In the genomic region with DNA sequence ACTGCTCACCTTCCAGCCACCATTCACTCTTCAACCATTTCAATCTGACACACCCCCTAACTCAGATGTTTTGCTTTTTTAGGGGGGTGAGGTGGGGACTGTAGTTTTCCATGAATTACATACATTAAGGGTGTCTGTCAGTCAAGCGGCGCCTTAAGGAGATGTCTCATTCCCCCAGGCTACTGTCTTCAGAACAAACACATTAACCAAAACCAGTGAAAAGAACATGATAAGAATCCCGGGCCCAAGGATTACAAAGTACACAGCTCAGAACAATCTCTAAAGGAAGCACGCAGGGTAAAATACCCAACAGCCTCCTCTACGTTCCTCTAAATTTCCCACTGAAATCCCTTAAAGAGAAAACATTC, we compare ENCODE assay signal across 8 cellular contexts.
DNase-seq lines count a peak whose midpoint lies in the region; ATAC-seq and TF ChIP-seq lines count a peak whose summit lies in the region.

No MANE protein-coding gene starts in this region.

- WGBS in esophagus, 2 donors, result 7 to 10% methylated on average over 5 of the region's 5 CpGs

- peak overlapping the region; percentile 95 for H3K4me2 ChIP-seq in osteoblast (ENCODE audit: insufficient read depth, low read length)

- DNase-seq in Panc1 (ENCODE audit: low read depth, low spot score) (no peak), osteoblast (ENCODE audit: insufficient read length, low spot score, missing footprints) (peak; percentile 42), NCI-H510A (lab: John Stamatoyannopoulos, UW) (no peak), DMS153 (lab: John Stamatoyannopoulos, UW) (no peak), T1000 (lab: John Stamatoyannopoulos, UW) (no peak)

- H3K27me3 ChIP-seq in Panc1 (ENCODE audit: control insufficient read depth, insufficient read depth, low read length), result no peaks in the 10 kb centered on the region
- no peaks in the 10 kb centered on the region for H3K27me3 ChIP-seq in esophagus (ENCODE audit: control insufficient read depth in 1 of 2, insufficient read depth in 2 of 2, low read length in 2 of 2)
- no peaks in the 10 kb centered on the region for H3K27me3 ChIP-seq in osteoblast (ENCODE audit: insufficient read depth, low read length)

- H2AFZ ChIP-seq in osteoblast (ENCODE audit: low read length), result peak overlapping the region; percentile 92

- peaks cover 7% of the 10 kb centered on the region; the same call in 1 of the 2 replicates for H3K4me1 ChIP-seq in Panc1 (ENCODE audit: control insufficient read depth, insufficient read depth, low read length)
- H3K4me1 ChIP-seq in esophagus (ENCODE audit: control insufficient read depth in 2 of 2, insufficient read depth in 2 of 2, low read length in 1 of 2), result no peaks in the 10 kb centered on the region
- peaks cover 27% of the 10 kb centered on the region for H3K4me1 ChIP-seq in osteoblast (ENCODE audit: insufficient read depth, low read length)

- CTCF ChIA-PET in Panc1 (lab: Charles Lee), result interaction anchor here (0.9 to 1.5 kb wide), 2 partner anchors 267 to 273 kb away, joined by 4 to 5 read pairs; no protein-coding TSS in a partner anchor

- peak overlapping the region; percentile 90 for H3K27ac ChIP-seq in Panc1 (ENCODE audit: low read length)
- H3K27ac ChIP-seq in esophagus (ENCODE audit: low read depth in 2 of 2, low read length in 1 of 2), result peak overlapping the region; percentile 95 to 97
- peak overlapping the region; percentile 81 for H3K27ac ChIP-seq in osteoblast (ENCODE audit: low read depth, low read length)

- TF ChIP-seq CTCF in Panc1 (IDR thresholded peaks at IDR 0.05), result no peak
- no peak for TF ChIP-seq CTCF in osteoblast (IDR thresholded peaks at IDR 0.05; ENCODE audit: extremely low read depth, low read depth, low read length)

- TSS peak; percentile 94 for BruUV-seq in Panc1 (replicated peaks; lab: Mats Ljungman, UMichigan)

- in situ Hi-C loops in Panc1 (cut with HindIII; ENCODE audit: low pct_unique_long_range_greater_than_20kb, low sequenced_read_pairs), result no loop called here

- H3K79me2 ChIP-seq in osteoblast (ENCODE audit: insufficient read depth, low read length), result peaks cover 11% of the 10 kb centered on the region

- H3K36me3 ChIP-seq in Panc1 (ENCODE audit: control insufficient read depth, insufficient read depth, low read length) (no peaks in the 10 kb centered on the region), esophagus (ENCODE audit: control insufficient read depth in 2 of 2, insufficient read depth in 2 of 2, low read length in 1 of 2) (no peaks in the 10 kb centered on the region), osteoblast (ENCODE audit: insufficient read depth, low read length) (no peaks in the 10 kb centered on the region)

- POLR2A ChIA-PET in Panc1 (lab: Charles Lee), result interaction anchor here (0.6 kb wide), 1 partner anchor 311 kb away, joined by 5 read pairs; no protein-coding TSS in a partner anchor

- H4K20me1 ChIP-seq in osteoblast (ENCODE audit: insufficient read depth, low read length), result no peaks in the 10 kb centered on the region

- intact Hi-C loops in Panc1 (cut with micrococcal nuclease; ENCODE audit: unreplicated experiment), result loop anchor here (10.0 kb wide), 1 partner anchor 62 kb away; the partner anchor contains the start of gene IRF2

- peak overlapping the region; percentile 74 to 85 for H3K4me3 ChIP-seq in Panc1 (ENCODE audit: low read depth in 2 of 2, low read length in 2 of 2)
- H3K4me3 ChIP-seq in esophagus (ENCODE audit: low read depth in 1 of 2, low read length in 2 of 2), result peak overlapping the region; percentile 65 to 87
- peak overlapping the region; percentile 92 for H3K4me3 ChIP-seq in osteoblast (ENCODE audit: insufficient read depth, low read length)

- H3K9me3 ChIP-seq in Panc1 (ENCODE audit: control insufficient read depth, insufficient read depth, low read depth, low read length), result no peaks in the 10 kb centered on the region
- H3K9me3 ChIP-seq in esophagus (ENCODE audit: control insufficient read depth in 2 of 2, insufficient read depth in 1 of 2, low read depth in 1 of 2, low read length in 1 of 2), result no peaks in the 10 kb centered on the region
- H3K9me3 ChIP-seq in osteoblast (ENCODE audit: low read depth, low read length), result no peaks in the 10 kb centered on the region

- ATAC-seq in GM18907 (IDR thresholded peaks at IDR 0.05; ENCODE audit: unreplicated experiment) (peak; percentile 3), Panc1 (no peak), HG02588 (IDR thresholded peaks at IDR 0.05; ENCODE audit: unreplicated experiment) (no peak)
